In genomic region chr17:15659236-15659635, GRCh38 we compare ENCODE assay signal across 23 cellular contexts. TPM values are rescaled to one million over a fixed set of nuclear protein-coding genes. Genes with fewer than 3 reads are reported as not detected.
DNase-seq lines count a peak whose midpoint lies in the region; ATAC-seq and TF ChIP-seq lines count a peak whose summit lies in the region.
"Had no signal": no experiment of that assay in that cellular context is flagged by ENCODE, and none has a peak within 500 bp of the region (broad histone marks: within the 10 kb centered on the region; RNA-seq: fewer than 3 reads in every experiment).

No MANE protein-coding gene starts in this region.

- no peak for TF ChIP-seq POLR2A in esophagus squamous epithelium (IDR thresholded peaks at IDR 0.05)

- no peaks in the 10 kb centered on the region for H3K27me3 Mint-ChIP-seq in nephron progenitor cell (ENCODE audit: low read depth, poor library complexity)
- H3K27me3 Mint-ChIP-seq: activated naive CD4-positive, alpha-beta T cell treated with anti-CD3 and anti-CD28 coated beads, Interleukin-2, amount 50 U/mL, for 24 hours; natural killer cell treated with Interleukin-12 subunit alpha and Interleukin-12 subunit beta and Interleukin-15 and Interleukin-18, amount 100 ng/mL, for 72 hours; stimulated activated naive CD8-positive, alpha-beta T cell treated with anti-CD3 and anti-CD28 coated beads, Interleukin-15, Interleukin-2, amounts not matched to agents 100 ng/mL and 50 ng/mL, for 24 hours had no signal

- peaks cover 50% of the 10 kb centered on the region for H3K4me1 Mint-ChIP-seq in nephron progenitor cell
- H3K4me1 Mint-ChIP-seq: activated naive CD4-positive, alpha-beta T cell treated with anti-CD3 and anti-CD28 coated beads, Interleukin-2, amount 50 U/mL, for 24 hours; immature natural killer cell had no signal

- peak overlapping the region in 9 of 10 donors; percentile 7 to 85 (median 72) for H3K27ac ChIP-seq in heart right ventricle
- peak overlapping the region; percentile 61 to 83 (median 75) for H3K27ac ChIP-seq in esophagus squamous epithelium
- peak overlapping the region; percentile 60 for H3K27ac ChIP-seq in upper lobe of right lung

- no peaks in the 10 kb centered on the region for H3K9me3 ChIP-seq in heart right ventricle
- no peaks in the 10 kb centered on the region for H3K9me3 ChIP-seq in esophagus squamous epithelium
- H3K9me3 ChIP-seq in upper lobe of right lung = no peaks in the 10 kb centered on the region
- H3K9me3 ChIP-seq: BE2C had no signal

- H3K4me1 ChIP-seq in heart right ventricle (peaks cover 0 to 54% (median 24%) of the 10 kb centered on the region in 9 donors), esophagus squamous epithelium (peaks cover 18 to 57% (median 21%) of the 10 kb centered on the region in 3 donors), upper lobe of right lung (no peaks in the 10 kb centered on the region)
- H3K4me1 ChIP-seq: BE2C had no signal

- H3K36me3 ChIP-seq in heart right ventricle (no peaks in the 10 kb centered on the region), esophagus squamous epithelium (peaks cover 0 to 10% (median 6%) of the 10 kb centered on the region in 3 donors), upper lobe of right lung (no peaks in the 10 kb centered on the region)
- H3K36me3 ChIP-seq: BE2C had no signal

- peak overlapping the region; percentile 82 for H3K27ac Mint-ChIP-seq in nephron progenitor cell
- H3K27ac Mint-ChIP-seq: activated naive CD4-positive, alpha-beta T cell treated with anti-CD3 and anti-CD28 coated beads, Interleukin-2, amount 50 U/mL, for 24 hours; activated T-helper 1 cell treated with anti-CD3 and anti-CD28 coated beads, Interleukin-12 subunit alpha, Interleukin-12 subunit beta, Interleukin-2, Interleukin-4 antibody, amounts not matched to agents 30 ng/mL and 10 ng/mL and 1 ng/mL, durations not matched to agents 14 hours and 24 hours and 36 hours; immature natural killer cell; natural killer cell treated with Interleukin-12 subunit alpha and Interleukin-12 subunit beta and Interleukin-15 and Interleukin-18, amount 100 ng/mL, for 72 hours; stimulated activated naive CD8-positive, alpha-beta T cell treated with anti-CD3 and anti-CD28 coated beads, Interleukin-15, Interleukin-2, amounts not matched to agents 100 ng/mL and 50 ng/mL, for 24 hours had no signal

- no peaks in the 10 kb centered on the region for H3K9me3 Mint-ChIP-seq in nephron progenitor cell
- H3K9me3 Mint-ChIP-seq: activated naive CD4-positive, alpha-beta T cell treated with anti-CD3 and anti-CD28 coated beads, Interleukin-2, amount 50 U/mL, for 24 hours; activated T-helper 1 cell treated with anti-CD3 and anti-CD28 coated beads, Interleukin-12 subunit alpha, Interleukin-12 subunit beta, Interleukin-2, Interleukin-4 antibody, amounts not matched to agents 30 ng/mL and 10 ng/mL and 1 ng/mL, durations not matched to agents 14 hours and 24 hours and 36 hours; immature natural killer cell; natural killer cell treated with Interleukin-12 subunit alpha and Interleukin-12 subunit beta and Interleukin-15 and Interleukin-18, amount 100 ng/mL, for 72 hours; stimulated activated naive CD8-positive, alpha-beta T cell treated with anti-CD3 and anti-CD28 coated beads, Interleukin-15, Interleukin-2, amounts not matched to agents 100 ng/mL and 50 ng/mL, for 24 hours had no signal

- peak in 1 of 8 donors; percentile 11 for ATAC-seq in heart right ventricle
- no peak for ATAC-seq in Right ventricle myocardium superior (ENCODE audit: poor library complexity)
- ATAC-seq in upper lobe of right lung = no peak
- no peak for ATAC-seq in esophagus mucosa
- ATAC-seq: natural killer cell treated with Interleukin-12 subunit alpha and Interleukin-12 subunit beta and Interleukin-15 and Interleukin-18, amount 100 ng/mL, for 72 hours had no signal

- intact Hi-C loops in heart right ventricle (cut with DNase I) (no loop called here), Right ventricle myocardium superior (cut with DNase I) (no loop called here), esophagus squamous epithelium (cut with DNase I) (no loop called here), upper lobe of right lung (cut with DNase I) (no loop called here)

- 86 to 88% methylated on average over 6 of the region's 6 CpGs for WGBS in heart right ventricle, 2 donors
- WGBS in esophagus squamous epithelium, 2 donors = 86 to 94% methylated on average over 6 of the region's 6 CpGs

- peaks cover 48% of the 10 kb centered on the region for H3K36me3 Mint-ChIP-seq in nephron progenitor cell (ENCODE audit: low read depth)

- no peak overlapping the region for H3K4me3 Mint-ChIP-seq in nephron progenitor cell
- H3K4me3 Mint-ChIP-seq: activated naive CD4-positive, alpha-beta T cell treated with anti-CD3 and anti-CD28 coated beads, Interleukin-2, amount 50 U/mL, for 24 hours; activated T-helper 1 cell treated with anti-CD3 and anti-CD28 coated beads, Interleukin-12 subunit alpha, Interleukin-12 subunit beta, Interleukin-2, Interleukin-4 antibody, amounts not matched to agents 30 ng/mL and 10 ng/mL and 1 ng/mL, durations not matched to agents 14 hours and 24 hours and 36 hours; immature natural killer cell; natural killer cell treated with Interleukin-12 subunit alpha and Interleukin-12 subunit beta and Interleukin-15 and Interleukin-18, amount 100 ng/mL, for 72 hours; stimulated activated naive CD8-positive, alpha-beta T cell treated with anti-CD3 and anti-CD28 coated beads, Interleukin-15, Interleukin-2, amounts not matched to agents 100 ng/mL and 50 ng/mL, for 24 hours had no signal

- H3K27me3 ChIP-seq in heart right ventricle = no peaks in the 10 kb centered on the region
- no peaks in the 10 kb centered on the region for H3K27me3 ChIP-seq in esophagus squamous epithelium
- no peaks in the 10 kb centered on the region for H3K27me3 ChIP-seq in upper lobe of right lung
- H3K27me3 ChIP-seq: BE2C had no signal

- DNase-seq in heart right ventricle (no peak), Right ventricle myocardium superior (no peak), esophagus squamous epithelium (lab: John Stamatoyannopoulos, UW) (no peak), nephron progenitor cell (no peak), upper lobe of right lung (no peak), NCI-H82 treated with DMSO at 0.1 percent for 48 hours (lab: John Stamatoyannopoulos, UW; ENCODE audit: unreplicated experiment) (no peak), NCI-H1417 (lab: John Stamatoyannopoulos, UW) (no peak)
- DNase-seq: activated CD4-positive, alpha-beta T cell treated with anti-CD3 and anti-CD28 coated beads for 4 hours; aorta; BE2C; effector memory CD4-positive, alpha-beta T cell; head of caudate nucleus; immature natural killer cell; NCI-H1105 treated with DMSO at 0.1 percent for 48 hours; NCI-H2107; NCI-H510A treated with DMSO at 0.1 percent for 48 hours; SHP77 treated with DMSO at 0.1 percent for 48 hours; stimulated activated CD4-positive, alpha-beta T cell treated with anti-CD3 and anti-CD28 coated beads, Interleukin-4, amount 100 ng/mL, for 1 hour had no signal

- TF ChIP-seq CTCF in heart right ventricle (IDR thresholded peaks at IDR 0.05) = no peak
- TF ChIP-seq CTCF in esophagus squamous epithelium (IDR thresholded peaks at IDR 0.05) = no peak
- TF ChIP-seq CTCF in nephron progenitor cell (IDR thresholded peaks at IDR 0.05) = no peak
- no peak for TF ChIP-seq CTCF in upper lobe of right lung (IDR thresholded peaks at IDR 0.05)

- H3K4me3 ChIP-seq in heart right ventricle (no peak overlapping the region), esophagus squamous epithelium (no peak overlapping the region), upper lobe of right lung (no peak overlapping the region)

RNA-seq across cellular contexts. Expression of gene TRIM16, which starts 24.9 kb away (rescaled TPM):
- total RNA-seq in heart right ventricle (10 to 100 TPM; 11.3 to 41.5 (median 22.5) TPM), Right ventricle myocardium superior (35.1 TPM), esophagus squamous epithelium (100 to 1,000 TPM; 102 to 208 (median 167) TPM), upper lobe of right lung (20.1 TPM), esophagus mucosa (145 TPM)
- 10 to 100 TPM in 1 of 2 donors, 1 to 10 TPM in 1; 8.2 to 13.8 TPM for polyA plus RNA-seq in heart right ventricle

RNA-seq across cellular contexts. Expression of gene FBXW10B, which starts 39.7 kb away (rescaled TPM):
- total RNA-seq in heart right ventricle (1 to 10 TPM in 2 of 10 donors, under 1 TPM in 8; 0.25 to 2.2 (median 0.55) TPM), Right ventricle myocardium superior (0.48 TPM), esophagus squamous epithelium (10 to 100 TPM in 2 of 4 donors, 1 to 10 TPM in 2; 4.7 to 28.0 (median 9.5) TPM), upper lobe of right lung (1.4 TPM), esophagus mucosa (8.0 TPM)
- polyA plus RNA-seq in heart right ventricle = 1 to 10 TPM in 1 of 2 donors, under 1 TPM in 1; 0.87 to 2.2 TPM
- polyA plus RNA-seq: immature natural killer cell had no signal

RNA-seq across cellular contexts. Expression of gene ZNF286A, which starts 40.3 kb away (rescaled TPM):
- 10 to 100 TPM in 8 of 10 donors, 1 to 10 TPM in 2; 9.0 to 17.2 (median 12.3) TPM for total RNA-seq in heart right ventricle
- polyA plus RNA-seq in heart right ventricle = 10 to 100 TPM in 1 of 2 donors, 1 to 10 TPM in 1; 7.8 to 10.7 TPM
- total RNA-seq in Right ventricle myocardium superior = 11.0 TPM
- 10 to 100 TPM in 3 of 4 donors, 1 to 10 TPM in 1; 7.5 to 19.9 (median 15.3) TPM for total RNA-seq in esophagus squamous epithelium
- total RNA-seq in upper lobe of right lung = 11.6 TPM
- total RNA-seq in esophagus mucosa = 10.6 TPM
